8 cellular contexts compared by ENCODE assay signal in the genomic region with DNA sequence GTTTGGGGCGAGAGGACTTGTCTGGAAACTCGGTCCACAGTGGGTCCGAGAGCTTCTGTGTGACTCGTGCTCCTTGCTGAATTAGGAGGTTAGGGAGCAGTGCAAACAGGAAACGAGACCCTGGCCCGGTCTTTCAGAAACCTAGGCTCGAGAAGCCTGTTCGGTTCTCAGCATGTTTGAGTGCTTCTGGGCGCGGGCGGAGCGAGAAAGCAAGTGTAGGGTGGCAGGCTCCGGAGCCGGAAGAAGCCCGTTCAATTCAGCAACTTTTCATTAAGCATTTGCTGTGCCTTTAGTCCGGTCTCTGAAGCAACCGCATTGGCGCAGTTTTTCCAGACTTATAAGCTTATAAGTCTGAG. TPM values are rescaled to one million over a fixed set of nuclear protein-coding genes. Genes with fewer than 3 reads are reported as not detected.
DNase-seq lines count a peak whose midpoint lies in the region; ATAC-seq and TF ChIP-seq lines count a peak whose summit lies in the region.

No MANE protein-coding gene starts in this region.

- peak; percentile 13 for ATAC-seq in GM19397 (IDR thresholded peaks at IDR 0.05; ENCODE audit: unreplicated experiment)
- ATAC-seq in upper lobe of left lung (ENCODE audit: low FRiP score in 2 of 2): peak in 1 of 2 donors; percentile 53

- peak overlapping the region; percentile 92 for H3K27ac ChIP-seq in osteoblast (ENCODE audit: low read depth, low read length)
- H3K27ac ChIP-seq in upper lobe of left lung: peak overlapping the region; percentile 89 to 95 (median 92)

- peak; percentile 23 for DNase-seq in A172 (ENCODE audit: low spot score)
- peak; percentile 56 for DNase-seq in MG63
- peak; percentile 11 for DNase-seq in activated T-cell treated with anti-CD3 and anti-CD28 coated beads for 24 hours (ENCODE audit: low read depth)
- DNase-seq in fibroblast of gingiva (ENCODE audit: low read depth): peak; percentile 17
- peak; percentile 76 for DNase-seq in osteoblast (ENCODE audit: insufficient read length, low spot score, missing footprints)
- DNase-seq in upper lobe of left lung: peak in 1 of 2 donors; percentile 46
- DNase-seq in COLO829 (ENCODE audit: low spot score): no peak

- H3K36me3 ChIP-seq in MG63 (peaks cover 53% of the 10 kb centered on the region), osteoblast (ENCODE audit: insufficient read depth, low read length) (peaks cover 17% of the 10 kb centered on the region), upper lobe of left lung (peaks cover 0 to 17% (median 1%) of the 10 kb centered on the region in 4 donors)

- no peak for TF ChIP-seq EP300 in upper lobe of left lung (IDR thresholded peaks at IDR 0.05)

- TF ChIP-seq POLR2A in upper lobe of left lung (IDR thresholded peaks at IDR 0.05): no peak

- TF ChIP-seq CTCF in osteoblast (IDR thresholded peaks at IDR 0.05; ENCODE audit: extremely low read depth, low read depth, low read length) (no peak), upper lobe of left lung (IDR thresholded peaks at IDR 0.05) (no peak)

- H3K4me3 ChIP-seq in MG63: peak overlapping the region; percentile 97
- H3K4me3 ChIP-seq in osteoblast (ENCODE audit: insufficient read depth, low read length): peak overlapping the region; percentile 88
- H3K4me3 ChIP-seq in upper lobe of left lung: peak overlapping the region; percentile 63 to 92 (median 85)

- peaks cover 56% of the 10 kb centered on the region for H3K79me2 ChIP-seq in osteoblast (ENCODE audit: insufficient read depth, low read length)

- H3K9me3 ChIP-seq in MG63 (no peaks in the 10 kb centered on the region), osteoblast (ENCODE audit: low read depth, low read length) (no peaks in the 10 kb centered on the region), upper lobe of left lung (no peaks in the 10 kb centered on the region)

- peaks cover 37% of the 10 kb centered on the region for H4K20me1 ChIP-seq in osteoblast (ENCODE audit: insufficient read depth, low read length)

- peak overlapping the region; percentile 96 for H3K4me2 ChIP-seq in osteoblast (ENCODE audit: insufficient read depth, low read length)

- 0 to 1% methylated on average over 10 to 18 of the region's 18 CpGs for WGBS in upper lobe of left lung, 2 donors

- H3K27me3 ChIP-seq in MG63 (no peaks in the 10 kb centered on the region), osteoblast (ENCODE audit: insufficient read depth, low read length) (no peaks in the 10 kb centered on the region), upper lobe of left lung (no peaks in the 10 kb centered on the region)

- peaks cover 45% of the 10 kb centered on the region for H3K4me1 ChIP-seq in osteoblast (ENCODE audit: insufficient read depth, low read length)
- peaks cover 33 to 47% (median 37%) of the 10 kb centered on the region in 4 donors for H3K4me1 ChIP-seq in upper lobe of left lung

- H2AFZ ChIP-seq in osteoblast (ENCODE audit: low read length): no peak overlapping the region

RNA-seq across cellular contexts. Expression of a gene that starts 0.5 kb away (rescaled TPM):
- 499 and 646 TPM in 2 replicates for total RNA-seq in A172 (2014; rRNA removed; shearing (Covaris generic))
- total RNA-seq in MG63 (2014; rRNA removed; shearing (Covaris generic); ENCODE audit: low replicate concordance): 1,843 and 1,874 TPM in 2 replicates
- total RNA-seq in osteoblast (253 and 262 TPM in 2 replicates), upper lobe of left lung (100 to 1,000 TPM; 120 to 218 (median 192) TPM)

RNA-seq across cellular contexts. Expression of a gene that starts 22.1 kb away (rescaled TPM):
- 0.34 and 0.36 TPM in 2 replicates for total RNA-seq in A172 (2014; rRNA removed; shearing (Covaris generic))
- total RNA-seq in MG63 (2014; rRNA removed; shearing (Covaris generic); ENCODE audit: low replicate concordance): 0.36 TPM in 1 of 2 replicates, not detected in the other
- total RNA-seq in osteoblast: 1.2 and 2.2 TPM in 2 replicates
- total RNA-seq in upper lobe of left lung: 1 to 10 TPM in 1 of 6 donors, under 1 TPM in 4, not detected in 1; 0.30 to 1.4 (median 0.49) TPM

RNA-seq across cellular contexts. Expression of a gene that starts 54.7 kb away (rescaled TPM):
- total RNA-seq in A172 (2014; rRNA removed; shearing (Covaris generic)): 17.6 and 24.3 TPM in 2 replicates
- 17.1 and 20.3 TPM in 2 replicates for total RNA-seq in MG63 (2014; rRNA removed; shearing (Covaris generic); ENCODE audit: low replicate concordance)
- 33.3 and 38.4 TPM in 2 replicates for total RNA-seq in osteoblast
- total RNA-seq in upper lobe of left lung: 100 to 1,000 TPM in 1 of 6 donors, 10 to 100 TPM in 5; 39.6 to 131 (median 66.0) TPM
